In genomic region chr11:64225608-64226506, GRCh38 we compare ENCODE assay signal across 1 cellular context.
TF ChIP-seq lines count a peak whose summit lies in the region.

NUDT22 (plus strand) TSS chr11:64226274; CDS start chr11:64226653, 379 bp downstream.
TRPT1 (minus strand) TSS chr11:64226186; CDS start chr11:64225860, 326 bp downstream.

TF ChIP-seq in HepG2, 621 proteins besides CTCF, POLR2A, EP300 and RAD21 (continued from another document and continues in another):
- TF ChIP-seq ZFP91 (CRISPR knock-in tag; IDR thresholded peaks at IDR 0.05; ENCODE audit: borderline replicate concordance) = peak; percentile 83
- TF ChIP-seq CBX2 (IDR thresholded peaks at IDR 0.05; ENCODE audit: low read depth, low read length) = no peak
- no peak for TF ChIP-seq CBX2 (CRISPR knock-in tag; IDR thresholded peaks at IDR 0.05; ENCODE audit: low read depth)
- TF ChIP-seq ZNF33A (CRISPR knock-in tag; IDR thresholded peaks at IDR 0.05; ENCODE audit: borderline replicate concordance) = peak; percentile 87; the same call in 1 of the 2 replicates
- no peak for TF ChIP-seq ZNF10 (CRISPR knock-in tag; IDR thresholded peaks at IDR 0.05; ENCODE audit: borderline replicate concordance, low read depth)
- TF ChIP-seq DR1 (CRISPR knock-in tag; IDR thresholded peaks at IDR 0.05) = peak; percentile 86
- peak; percentile 67; the same call in 1 of the 2 replicates for TF ChIP-seq DRAP1 (CRISPR knock-in tag; IDR thresholded peaks at IDR 0.05)
- TF ChIP-seq CENPT (CRISPR knock-in tag; IDR thresholded peaks at IDR 0.05; ENCODE audit: low read depth) = no peak; the same call in 1 of the 2 replicates
- TF ChIP-seq ZNF543 (CRISPR knock-in tag; IDR thresholded peaks at IDR 0.05) = no peak; the same call in none of the 2 replicates
- TF ChIP-seq ZNF558 (CRISPR knock-in tag; IDR thresholded peaks at IDR 0.05; ENCODE audit: borderline replicate concordance) = peak; percentile 61; the same call in 1 of the 2 replicates
- TF ChIP-seq ZNF496 (CRISPR knock-in tag; IDR thresholded peaks at IDR 0.05; ENCODE audit: insufficient replicate concordance) = no peak
- peak; percentile 68; the same call in 1 of the 2 replicates for TF ChIP-seq ZNF691 (CRISPR knock-in tag; IDR thresholded peaks at IDR 0.05; ENCODE audit: borderline replicate concordance, low read depth)
- peak; percentile 60 for TF ChIP-seq SPEN (CRISPR knock-in tag; IDR thresholded peaks at IDR 0.05; ENCODE audit: low read depth)
- peak; percentile 57; the same call in 1 of the 2 replicates for TF ChIP-seq HOXA5 (CRISPR knock-in tag; IDR thresholded peaks at IDR 0.05)
- peak; percentile 50 for TF ChIP-seq HDAC2 (CRISPR knock-in tag; IDR thresholded peaks at IDR 0.05)
- no peak for TF ChIP-seq SIN3B (IDR thresholded peaks at IDR 0.05; ENCODE audit: low read length)
- TF ChIP-seq SRF (IDR thresholded peaks at IDR 0.05; ENCODE audit: low read depth, low read length) = no peak
- no peak for TF ChIP-seq GLI4 (CRISPR knock-in tag; IDR thresholded peaks at IDR 0.05; ENCODE audit: borderline replicate concordance)
- peak; percentile 8 for TF ChIP-seq GATAD2A (CRISPR knock-in tag; IDR thresholded peaks at IDR 0.05)
- TF ChIP-seq, protein P1, sequence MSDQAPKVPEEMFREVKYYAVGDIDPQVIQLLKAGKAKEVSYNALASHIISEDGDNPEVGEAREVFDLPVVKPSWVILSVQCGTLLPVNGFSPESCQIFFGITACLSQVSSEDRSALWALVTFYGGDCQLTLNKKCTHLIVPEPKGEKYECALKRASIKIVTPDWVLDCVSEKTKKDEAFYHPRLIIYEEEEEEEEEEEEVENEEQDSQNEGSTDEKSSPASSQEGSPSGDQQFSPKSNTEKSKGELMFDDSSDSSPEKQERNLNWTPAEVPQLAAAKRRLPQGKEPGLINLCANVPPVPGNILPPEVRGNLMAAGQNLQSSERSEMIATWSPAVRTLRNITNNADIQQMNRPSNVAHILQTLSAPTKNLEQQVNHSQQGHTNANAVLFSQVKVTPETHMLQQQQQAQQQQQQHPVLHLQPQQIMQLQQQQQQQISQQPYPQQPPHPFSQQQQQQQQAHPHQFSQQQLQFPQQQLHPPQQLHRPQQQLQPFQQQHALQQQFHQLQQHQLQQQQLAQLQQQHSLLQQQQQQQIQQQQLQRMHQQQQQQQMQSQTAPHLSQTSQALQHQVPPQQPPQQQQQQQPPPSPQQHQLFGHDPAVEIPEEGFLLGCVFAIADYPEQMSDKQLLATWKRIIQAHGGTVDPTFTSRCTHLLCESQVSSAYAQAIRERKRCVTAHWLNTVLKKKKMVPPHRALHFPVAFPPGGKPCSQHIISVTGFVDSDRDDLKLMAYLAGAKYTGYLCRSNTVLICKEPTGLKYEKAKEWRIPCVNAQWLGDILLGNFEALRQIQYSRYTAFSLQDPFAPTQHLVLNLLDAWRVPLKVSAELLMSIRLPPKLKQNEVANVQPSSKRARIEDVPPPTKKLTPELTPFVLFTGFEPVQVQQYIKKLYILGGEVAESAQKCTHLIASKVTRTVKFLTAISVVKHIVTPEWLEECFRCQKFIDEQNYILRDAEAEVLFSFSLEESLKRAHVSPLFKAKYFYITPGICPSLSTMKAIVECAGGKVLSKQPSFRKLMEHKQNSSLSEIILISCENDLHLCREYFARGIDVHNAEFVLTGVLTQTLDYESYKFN (CRISPR knock-in tag; conservative IDR thresholded peaks at IDR 0.05) = peak; percentile 52
- TF ChIP-seq NR2F2 (IDR thresholded peaks at IDR 0.05; ENCODE audit: borderline replicate concordance, low read depth) = no peak
- TF ChIP-seq ZNF687 (CRISPR knock-in tag; IDR thresholded peaks at IDR 0.05) = no peak
- TF ChIP-seq ZNF710 (CRISPR knock-in tag; IDR thresholded peaks at IDR 0.05; ENCODE audit: borderline replicate concordance) = no peak; the same call in 1 of the 2 replicates
- no peak for TF ChIP-seq ZFX (CRISPR knock-in tag; IDR thresholded peaks at IDR 0.05; ENCODE audit: low read depth)
- TF ChIP-seq RBM22 (optimal IDR thresholded peaks at IDR 0.05; ENCODE audit: low read length) = no peak
- TF ChIP-seq JUN (CRISPR knock-in tag; IDR thresholded peaks at IDR 0.05) = no peak
- no peak for TF ChIP-seq ZSCAN20 (CRISPR knock-in tag; IDR thresholded peaks at IDR 0.05; ENCODE audit: borderline replicate concordance)
- no peak for TF ChIP-seq ZNF329 (CRISPR knock-in tag; IDR thresholded peaks at IDR 0.05; ENCODE audit: low read depth)
- TF ChIP-seq TIGD3 (CRISPR knock-in tag; IDR thresholded peaks at IDR 0.05; ENCODE audit: borderline replicate concordance) = peak; percentile 25; the same call in 1 of the 2 replicates
- TF ChIP-seq NR2F6 (IDR thresholded peaks at IDR 0.05) = no peak
- TF ChIP-seq NR2F6 (CRISPR knock-in tag; IDR thresholded peaks at IDR 0.05) = peak; percentile 32; the same call in 1 of the 2 replicates
- TF ChIP-seq, protein P2, sequence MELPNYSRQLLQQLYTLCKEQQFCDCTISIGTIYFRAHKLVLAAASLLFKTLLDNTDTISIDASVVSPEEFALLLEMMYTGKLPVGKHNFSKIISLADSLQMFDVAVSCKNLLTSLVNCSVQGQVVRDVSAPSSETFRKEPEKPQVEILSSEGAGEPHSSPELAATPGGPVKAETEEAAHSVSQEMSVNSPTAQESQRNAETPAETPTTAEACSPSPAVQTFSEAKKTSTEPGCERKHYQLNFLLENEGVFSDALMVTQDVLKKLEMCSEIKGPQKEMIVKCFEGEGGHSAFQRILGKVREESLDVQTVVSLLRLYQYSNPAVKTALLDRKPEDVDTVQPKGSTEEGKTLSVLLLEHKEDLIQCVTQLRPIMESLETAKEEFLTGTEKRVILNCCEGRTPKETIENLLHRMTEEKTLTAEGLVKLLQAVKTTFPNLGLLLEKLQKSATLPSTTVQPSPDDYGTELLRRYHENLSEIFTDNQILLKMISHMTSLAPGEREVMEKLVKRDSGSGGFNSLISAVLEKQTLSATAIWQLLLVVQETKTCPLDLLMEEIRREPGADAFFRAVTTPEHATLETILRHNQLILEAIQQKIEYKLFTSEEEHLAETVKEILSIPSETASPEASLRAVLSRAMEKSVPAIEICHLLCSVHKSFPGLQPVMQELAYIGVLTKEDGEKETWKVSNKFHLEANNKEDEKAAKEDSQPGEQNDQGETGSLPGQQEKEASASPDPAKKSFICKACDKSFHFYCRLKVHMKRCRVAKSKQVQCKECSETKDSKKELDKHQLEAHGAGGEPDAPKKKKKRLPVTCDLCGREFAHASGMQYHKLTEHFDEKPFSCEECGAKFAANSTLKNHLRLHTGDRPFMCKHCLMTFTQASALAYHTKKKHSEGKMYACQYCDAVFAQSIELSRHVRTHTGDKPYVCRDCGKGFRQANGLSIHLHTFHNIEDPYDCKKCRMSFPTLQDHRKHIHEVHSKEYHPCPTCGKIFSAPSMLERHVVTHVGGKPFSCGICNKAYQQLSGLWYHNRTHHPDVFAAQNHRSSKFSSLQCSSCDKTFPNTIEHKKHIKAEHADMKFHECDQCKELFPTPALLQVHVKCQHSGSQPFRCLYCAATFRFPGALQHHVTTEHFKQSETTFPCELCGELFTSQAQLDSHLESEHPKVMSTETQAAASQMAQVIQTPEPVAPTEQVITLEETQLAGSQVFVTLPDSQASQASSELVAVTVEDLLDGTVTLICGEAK (IDR thresholded peaks at IDR 0.05) = no peak
- TF ChIP-seq, protein P2 (CRISPR knock-in tag; IDR thresholded peaks at IDR 0.05) = no peak; the same call in 1 of the 2 replicates
- TF ChIP-seq MEIS2 (CRISPR knock-in tag; IDR thresholded peaks at IDR 0.05) = peak; percentile 54
